ENCODE assay signal across 24 cellular contexts in the genomic region with DNA sequence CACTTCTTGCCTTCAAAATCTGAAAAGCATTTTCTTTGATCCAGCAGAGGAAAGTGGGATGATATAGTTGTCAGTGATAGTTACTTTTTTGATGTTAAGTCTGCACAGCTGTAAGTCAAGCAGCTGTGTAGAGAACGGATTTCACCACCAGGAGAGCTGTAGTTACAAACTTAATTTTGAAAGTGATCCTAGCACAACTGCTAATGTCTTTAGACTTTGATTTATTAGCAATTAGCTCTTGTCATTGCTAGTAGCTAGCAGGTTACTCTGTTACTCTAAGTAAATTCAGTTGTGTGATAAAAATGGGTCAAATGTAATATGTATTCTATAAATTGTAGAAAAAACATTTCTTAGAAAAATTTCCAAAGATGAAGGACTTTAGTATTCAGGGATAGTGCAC.
"Had no signal": no experiment of that assay in that cellular context is flagged by ENCODE, and none has a peak within 500 bp of the region (broad histone marks: within the 10 kb centered on the region; RNA-seq: fewer than 3 reads in every experiment).

No MANE protein-coding gene starts in this region.

- DNase-seq: colonic mucosa; dorsolateral prefrontal cortex; effector CD8-positive, alpha-beta T cell; gastrocnemius medialis; glutamatergic neuron; islet precursor cell; left ventricle myocardium inferior; lower lobe of right lung; natural killer cell; psoas muscle; retina; right lobe of liver; spleen; stimulated activated CD4-positive, alpha-beta T cell treated with anti-CD3 and anti-CD28 coated beads, Interleukin-15, amount 100 ng/mL, for 24 hours; stimulated activated CD4-positive, alpha-beta T cell treated with anti-CD3 and anti-CD28 coated beads, Interleukin-1b, Interleukin-23, amount 100 ng/mL, for 48 hours; stimulated activated CD4-positive, alpha-beta T cell treated with anti-CD3 and anti-CD28 coated beads, Interleukin-4, amount 100 ng/mL, for 24 hours; stimulated activated naive B cell treated with anti-CD40 and anti-IgM and Interleukin-4, amounts not matched to agents 10 μg/mL and 1 μg/mL and 100 μg/mL, for 72 hours; stimulated activated naive CD8-positive, alpha-beta T cell treated with anti-CD3 and anti-CD28 coated beads, Interleukin-15, amount 100 ng/mL, for 72 hours; testis had no signal

- H3K36me3 ChIP-seq: colonic mucosa, right lobe of liver had no signal

- H3K27me3 Mint-ChIP-seq: memory B cell; stimulated activated naive B cell treated with anti-CD40 and anti-IgM and Interleukin-4, amounts not matched to agents 10 μg/mL and 1 μg/mL and 100 μg/mL, for 72 hours; stimulated activated naive CD8-positive, alpha-beta T cell treated with anti-CD3 and anti-CD28 coated beads, Interleukin-15, amount 100 ng/mL, for 72 hours had no signal

- H3K27ac Mint-ChIP-seq: memory B cell; mesothelial cell of epicardium; natural killer cell; stimulated activated naive B cell treated with anti-CD40 and anti-IgM and Interleukin-4, amounts not matched to agents 10 μg/mL and 1 μg/mL and 100 μg/mL, for 72 hours had no signal

- H3K27me3 ChIP-seq: colonic mucosa, dorsolateral prefrontal cortex, gastrocnemius medialis, right lobe of liver, spleen, testis, tibial nerve had no signal

- H3K9me3 ChIP-seq: colonic mucosa, gastrocnemius medialis, left ventricle myocardium inferior, lower lobe of right lung, psoas muscle, right lobe of liver, spleen, testis, tibial nerve had no signal

- ATAC-seq: esophagus mucosa; gastrocnemius medialis; lower lobe of right lung; natural killer cell; psoas muscle; right lobe of liver; stimulated activated naive B cell treated with anti-CD40 and anti-IgM and Interleukin-4, amounts not matched to agents 10 μg/mL and 1 μg/mL and 100 μg/mL, for 72 hours; stimulated activated naive CD8-positive, alpha-beta T cell treated with anti-CD3 and anti-CD28 coated beads, Interleukin-15, amount 100 ng/mL, for 72 hours had no signal

- H3K36me3 Mint-ChIP-seq: mesothelial cell of epicardium, natural killer cell had no signal

- H3K4me3 ChIP-seq: colonic mucosa, dorsolateral prefrontal cortex, gastrocnemius medialis, left ventricle myocardium inferior, lower lobe of right lung, psoas muscle, right lobe of liver, spleen, testis, tibial nerve had no signal

- H3K4me1 ChIP-seq: colonic mucosa, gastrocnemius medialis, left ventricle myocardium inferior, lower lobe of right lung, parathyroid adenoma, psoas muscle, right lobe of liver, spleen, testis had no signal

- H3K9me3 Mint-ChIP-seq: memory B cell; mesothelial cell of epicardium; natural killer cell; stimulated activated naive B cell treated with anti-CD40 and anti-IgM and Interleukin-4, amounts not matched to agents 10 μg/mL and 1 μg/mL and 100 μg/mL, for 72 hours; stimulated activated naive CD8-positive, alpha-beta T cell treated with anti-CD3 and anti-CD28 coated beads, Interleukin-15, amount 100 ng/mL, for 72 hours had no signal

- H3K4me1 Mint-ChIP-seq: memory B cell; natural killer cell; stimulated activated naive B cell treated with anti-CD40 and anti-IgM and Interleukin-4, amounts not matched to agents 10 μg/mL and 1 μg/mL and 100 μg/mL, for 72 hours; stimulated activated naive CD8-positive, alpha-beta T cell treated with anti-CD3 and anti-CD28 coated beads, Interleukin-15, amount 100 ng/mL, for 72 hours had no signal

- H3K27ac ChIP-seq: colonic mucosa, dorsolateral prefrontal cortex, gastrocnemius medialis, left ventricle myocardium inferior, lower lobe of right lung, parathyroid adenoma, psoas muscle, right lobe of liver, spleen, testis, tibial nerve had no signal

- H3K4me3 Mint-ChIP-seq: memory B cell; mesothelial cell of epicardium; natural killer cell; stimulated activated naive B cell treated with anti-CD40 and anti-IgM and Interleukin-4, amounts not matched to agents 10 μg/mL and 1 μg/mL and 100 μg/mL, for 72 hours; stimulated activated naive CD8-positive, alpha-beta T cell treated with anti-CD3 and anti-CD28 coated beads, Interleukin-15, amount 100 ng/mL, for 72 hours had no signal
